ENCODE assay signal across 24 cellular contexts in the genomic region with DNA sequence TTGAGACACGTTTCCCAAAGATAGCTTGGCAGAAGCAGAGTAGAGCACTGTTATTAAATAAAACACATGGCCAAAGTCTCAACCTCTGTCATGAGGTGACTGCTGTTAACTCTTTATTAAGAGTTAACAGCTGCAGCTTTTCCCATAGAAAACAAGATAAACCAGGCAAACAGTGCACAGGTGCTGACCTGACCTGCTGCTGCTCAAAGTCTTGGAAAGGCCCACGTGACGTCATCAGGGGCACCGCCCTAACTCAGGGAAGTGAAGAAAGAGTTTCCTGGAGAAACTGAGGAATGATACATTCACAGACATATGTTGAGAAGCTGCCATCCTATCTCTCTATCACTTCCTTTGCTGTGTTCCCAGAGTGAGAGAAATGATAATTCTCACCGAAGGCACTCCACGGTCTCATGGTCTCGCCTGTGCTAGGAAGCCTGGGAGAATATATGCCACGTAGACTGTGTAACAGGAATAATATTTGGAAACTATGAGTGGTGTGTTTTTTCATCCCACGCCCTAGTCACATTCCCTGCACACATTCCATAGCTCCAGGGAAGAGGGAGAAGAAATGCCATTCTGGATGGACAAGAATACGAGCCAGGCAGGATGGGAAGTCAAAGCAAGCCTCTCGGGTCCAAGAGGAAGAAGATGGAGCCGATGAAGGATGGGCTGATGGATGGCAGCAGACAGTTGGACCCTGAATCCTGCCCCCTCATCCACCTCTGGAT.
A peak's percentile ranks its signal among the peaks of the same experiment; 100 is the strongest.
DNase-seq lines count a peak whose midpoint lies in the region; ATAC-seq, FAIRE-seq and TF ChIP-seq lines count a peak whose summit lies in the region.
"Had no signal": no experiment of that assay in that cellular context is flagged by ENCODE, and none has a peak within 500 bp of the region (broad histone marks: within the 10 kb centered on the region; RNA-seq: fewer than 3 reads in every experiment).

No MANE protein-coding gene starts in this region.

- TF ChIP-seq CTCF in bronchial epithelial cell (IDR thresholded peaks at IDR 0.05; ENCODE audit: insufficient read depth, low read length, severe bottlenecking) (no peak), mucosa of descending colon (IDR thresholded peaks at IDR 0.05) (no peak), stomach (IDR thresholded peaks at IDR 0.05) (no peak), GM23338 (conservative IDR thresholded peaks at IDR 0.05; ENCODE audit: low read depth in 2 of 2) (no peak)

- H3K9me3 ChIP-seq in mucosa of descending colon, result no peaks in the 10 kb centered on the region
- no peaks in the 10 kb centered on the region for H3K9me3 ChIP-seq in stomach
- H3K9me3 ChIP-seq: SJSA1 had no signal

- no peaks in the 10 kb centered on the region for H3K4me1 ChIP-seq in mucosa of descending colon (ENCODE audit: low read depth)
- peaks cover 10 to 46% (median 26%) of the 10 kb centered on the region in 4 donors for H3K4me1 ChIP-seq in stomach
- no peaks in the 10 kb centered on the region for H3K4me1 ChIP-seq in GM23338 (ENCODE audit: insufficient read depth)
- H3K4me1 ChIP-seq: SJSA1 had no signal

- H3K4me3 ChIP-seq in bronchial epithelial cell (ENCODE audit: low read depth, low read length) (no peak overlapping the region), mucosa of descending colon (no peak overlapping the region), stomach (no peak overlapping the region), GM23338 (no peak overlapping the region)
- H3K4me3 ChIP-seq: SJSA1 had no signal

- ATAC-seq in mucosa of descending colon (peak; percentile 84), HG03108 (IDR thresholded peaks at IDR 0.05; ENCODE audit: unreplicated experiment) (no peak), GM23338 (no peak)
- ATAC-seq: Right ventricle myocardium inferior had no signal

- H3K4me2 ChIP-seq in GM23338, result no peak overlapping the region

- TF ChIP-seq POLR2A in stomach (IDR thresholded peaks at IDR 0.05), result no peak

- H3K4me3 Mint-ChIP-seq in GM23338, result no peak overlapping the region

- peaks cover 3% of the 10 kb centered on the region for H3K27me3 Mint-ChIP-seq in GM23338 (ENCODE audit: insufficient read depth, low read depth, poor library complexity)

- H3K36me3 ChIP-seq in bronchial epithelial cell (ENCODE audit: control insufficient read depth, insufficient read depth, low read length) (no peaks in the 10 kb centered on the region), mucosa of descending colon (ENCODE audit: low read depth) (no peaks in the 10 kb centered on the region), stomach (no peaks in the 10 kb centered on the region), GM23338 (ENCODE audit: insufficient read depth) (peaks cover 5% of the 10 kb centered on the region; the same call in 1 of the 2 replicates)
- H3K36me3 ChIP-seq: SJSA1 had no signal

- no peaks in the 10 kb centered on the region for H3K27me3 ChIP-seq in bronchial epithelial cell (ENCODE audit: control insufficient read depth, insufficient read depth, low read length)
- H3K27me3 ChIP-seq in stomach, result no peaks in the 10 kb centered on the region
- no peaks in the 10 kb centered on the region for H3K27me3 ChIP-seq in GM23338 (ENCODE audit: insufficient read depth)
- H3K27me3 ChIP-seq: SJSA1 had no signal

- no peak for FAIRE-seq in bronchial epithelial cell (lab: Jason Lieb, UNC)
- FAIRE-seq: D721Med, GM19239, H1 had no signal

- H3K9me2 ChIP-seq in GM23338 (ENCODE audit: insufficient read depth), result no peaks in the 10 kb centered on the region; the same call in 1 of the 2 replicates

- WGBS in stomach, 5 donors, result 37 to 63% (median 47%) methylated on average over 12 of the region's 12 CpGs

- H2AFZ ChIP-seq in GM23338, result no peak overlapping the region

- peak; percentile 31 for DNase-seq in NCI-H82 (lab: John Stamatoyannopoulos, UW)
- DNase-seq in NCI-H82 treated with DMSO at 0.1 percent for 48 hours (lab: John Stamatoyannopoulos, UW; ENCODE audit: unreplicated experiment), result no peak
- peak; percentile 10 for DNase-seq in bronchial epithelial cell (ENCODE audit: low read depth)
- DNase-seq in mucosa of descending colon, result peak; percentile 35 to 66 (median 42)
- DNase-seq in stomach, result peak; percentile 76
- no peak for DNase-seq in NCI-H128 (lab: John Stamatoyannopoulos, UW; ENCODE audit: unreplicated experiment)
- DNase-seq in GM23338 (ENCODE audit: low spot score), result no peak
- DNase-seq: AML-193, C1 segment of cervical spinal cord, DMS79, MM.1S, NCI-H1048, NCI-H1436, NCI-H2029, NCI-H2227 treated with DMSO at 0.1 percent for 48 hours, NCI-H510A, NCI-H774, OCI-M1 had no signal

- H3K79me2 ChIP-seq in GM23338 (replicated peaks; ENCODE audit: insufficient read depth), result no peaks in the 10 kb centered on the region

- no peaks in the 10 kb centered on the region for H4K20me1 ChIP-seq in GM23338 (replicated peaks; ENCODE audit: insufficient read depth)

- H3K27ac ChIP-seq in stomach (peak overlapping the region; percentile 59 to 74 (median 66)), GM23338 (ENCODE audit: low read depth) (no peak overlapping the region)
- H3K27ac ChIP-seq: SJSA1 had no signal

- H3K9me3 Mint-ChIP-seq in GM23338, result peaks cover 30% of the 10 kb centered on the region

- peaks cover 10% of the 10 kb centered on the region for H3F3A ChIP-seq in GM23338 (replicated peaks; ENCODE audit: low read depth)

- intact Hi-C loops in mucosa of descending colon (cut with DNase I, micrococcal nuclease) (no loop called here), stomach (cut with DNase I; ENCODE audit: low total_unique reads) (no loop called here)

- TF ChIP-seq EP300 in stomach (IDR thresholded peaks at IDR 0.05), result no peak

- no peaks in the 10 kb centered on the region for H3K4me1 Mint-ChIP-seq in GM23338

- peaks cover 13% of the 10 kb centered on the region for H3K36me3 Mint-ChIP-seq in GM23338 (ENCODE audit: low read depth)

- H3K27ac Mint-ChIP-seq in GM23338, result no peak overlapping the region

TF ChIP-seq in GM23338, 12 proteins besides CTCF, POLR2A, EP300 and RAD21:
- no peak for TF ChIP-seq EZH2phosphoT487 (IDR thresholded peaks at IDR 0.05; ENCODE audit: unreplicated experiment)
TF ChIP-seq in GM23338: peak in this region for 0.

Comparison
In these comparisons a context has a peak if more than half of its experiments do, and no peak if none do; other contexts are left out.
1. DNase-seq: peak in NCI-H82 (single experiment), bronchial epithelial cell (single experiment), mucosa of descending colon (3 of 3) and stomach (single experiment); none in NCI-H82 treated with DMSO at 0.1 percent for 48 hours (single experiment), NCI-H128 (single experiment) and GM23338 (single experiment).